ENCODE assay signal across 7 cellular contexts in genomic region chr9:41463924-41464323, GRCh38.
A peak's percentile ranks its signal among the peaks of the same experiment; 100 is the strongest.
DNase-seq lines count a peak whose midpoint lies in the region; ATAC-seq, FAIRE-seq and TF ChIP-seq lines count a peak whose summit lies in the region.
"Not testable (repeated sequence)": the region's sequence is repeated elsewhere in the genome, so short reads cannot be mapped to it uniquely, and the experiment has no call there.

No MANE protein-coding gene starts in this region.

- intact Hi-C loops in IMR-90 (cut with micrococcal nuclease); K562 (cut with micrococcal nuclease); HepG2 (cut with micrococcal nuclease; ENCODE audit: unreplicated experiment): not testable (repeated sequence)

- H3K4me1 ChIP-seq in A549; IMR-90 (ENCODE audit: control insufficient read depth, insufficient read depth, low read length); K562 (replicated peaks in 1 of 2; ENCODE audit: control insufficient read depth in 2 of 2, insufficient read depth in 2 of 2, low read length in 2 of 2); HepG2 (ENCODE audit: insufficient read depth, low read length): not testable (repeated sequence)

- H2AFZ ChIP-seq in IMR-90 (replicated peaks; ENCODE audit: low read length, poor library complexity); K562 (ENCODE audit: low read depth, low read length); HepG2 (ENCODE audit: low read length): not testable (repeated sequence)

- TF ChIP-seq EP300 in A549 (IDR thresholded peaks at IDR 0.05); K562 (IDR thresholded peaks at IDR 0.05; ENCODE audit: low read length); HepG2 (IDR thresholded peaks at IDR 0.05; ENCODE audit: low read depth in 2 of 2, low read length in 2 of 2); HepG2 (CRISPR knock-in tag; IDR thresholded peaks at IDR 0.05; ENCODE audit: borderline replicate concordance): not testable (repeated sequence)

- H2BK120ac ChIP-seq in IMR-90 (ENCODE audit: low read depth, low read length): not testable (repeated sequence)

- not testable (repeated sequence) for H3K79me2 ChIP-seq in K562 (ENCODE audit: control insufficient read depth, insufficient read depth, low read length); HepG2 (ENCODE audit: insufficient read depth, low read length)

- H2BK20ac ChIP-seq in IMR-90 (ENCODE audit: low read depth, low read length): not testable (repeated sequence)

- H3K27me3 ChIP-seq in IMR-90 (ENCODE audit: control insufficient read depth, insufficient read depth, low read length); K562 (ENCODE audit: control insufficient read depth in 2 of 2, insufficient read depth in 2 of 2, low read length in 2 of 2); HepG2 (ENCODE audit: control insufficient read depth in 1 of 2, insufficient read depth in 2 of 2, low read length in 2 of 2): not testable (repeated sequence)

- in situ Hi-C loops in IMR-90 (cut with MboI; ENCODE audit: low sequenced_read_pairs); K562 (cut with MboI); HepG2 (cut with HindIII; ENCODE audit: extremely low pct_ligation_motif_present, low pct_unique_long_range_greater_than_20kb): not testable (repeated sequence)

- not testable (repeated sequence) for H3K36me3 ChIP-seq in IMR-90 (ENCODE audit: control insufficient read depth, insufficient read depth, low read length); K562 (ENCODE audit: control insufficient read depth, insufficient read depth, low read length); HepG2 (replicated peaks in 1 of 2; ENCODE audit: control insufficient read depth in 1 of 2, insufficient read depth in 2 of 2, low read length in 2 of 2)

- not testable (repeated sequence) for H3K56ac ChIP-seq in IMR-90 (ENCODE audit: extremely low read depth, insufficient read depth, low read length)

- not testable (repeated sequence) for H3K23ac ChIP-seq in IMR-90 (ENCODE audit: low read depth, low read length)

- dilution Hi-C loops in IMR-90 (cut with HindIII; ENCODE audit: low sequenced_read_pairs, unreplicated experiment): not testable (repeated sequence)

- not testable (repeated sequence) for H2AK5ac ChIP-seq in IMR-90 (ENCODE audit: low read depth, low read length)

- TF ChIP-seq RAD21 in A549 (conservative IDR thresholded peaks at IDR 0.05 in 1 of 2, IDR thresholded peaks at IDR 0.05 in 1 of 2); IMR-90 (IDR thresholded peaks at IDR 0.05; ENCODE audit: low read length); K562 (CRISPR knock-in tag; conservative IDR thresholded peaks at IDR 0.05 in 1 of 2, IDR thresholded peaks at IDR 0.05 in 1 of 2); HepG2 (CRISPR knock-in tag; IDR thresholded peaks at IDR 0.05): not testable (repeated sequence)

- FAIRE-seq in A549 (lab: Jason Lieb, UNC); K562 (lab: Jason Lieb, UNC); HepG2 (lab: Jason Lieb, UNC): not testable (repeated sequence)

- not testable (repeated sequence) for H4K91ac ChIP-seq in IMR-90 (ENCODE audit: insufficient read depth, low read depth, low read length)

- DNase-seq in A549 (ENCODE audit: low read depth in 1 of 2, low spot score in 1 of 2); IMR-90; K562 (ENCODE audit: extremely low read depth in 1 of 4, low spot score in 3 of 4); HepG2 (ENCODE audit: low spot score): not testable (repeated sequence)
- DNase-seq in HT-29 (ENCODE audit: low spot score): peak; percentile 0
- peak; percentile 2 for DNase-seq in SK-N-DZ (ENCODE audit: low spot score)
- peak; percentile 11 for DNase-seq in dedifferentiated amniotic fluid mesenchymal stem cell (ENCODE audit: extremely low spot score)

- not testable (repeated sequence) for H3K14ac ChIP-seq in IMR-90 (replicated peaks; ENCODE audit: low read depth, low read length)

- CTCF ChIA-PET in A549 (lab: Yijun Ruan, JAX); IMR-90 (lab: Yijun Ruan, JAX); K562 (lab: Yijun Ruan, JAX; ENCODE audit: low intra/inter-chr PET ratio); HepG2 (lab: Yijun Ruan, JAX; ENCODE audit: low intra/inter-chr PET ratio, low total read pairs): not testable (repeated sequence)

- H2BK15ac ChIP-seq in IMR-90 (ENCODE audit: low read depth, low read length): not testable (repeated sequence)

- not testable (repeated sequence) for ATAC-seq in A549; IMR-90 (ENCODE audit: low read depth); K562; HepG2

- not testable (repeated sequence) for H2AK9ac ChIP-seq in IMR-90 (replicated peaks; ENCODE audit: low read depth, low read length, poor library complexity)

- H3K27ac ChIP-seq in A549; IMR-90 (ENCODE audit: insufficient read depth, low read length); K562 (ENCODE audit: extremely low read depth, low read depth, low read length); HepG2 (ENCODE audit: extremely low read length, insufficient read depth, low read length): not testable (repeated sequence)

- H3K4me3 ChIP-seq in A549; IMR-90 (ENCODE audit: insufficient read depth, low read depth, low read length); K562; HepG2 (replicated peaks in 1 of 3; ENCODE audit: insufficient read depth in 1 of 3, low read depth in 2 of 3, low read length in 3 of 3): not testable (repeated sequence)

- POLR2A ChIA-PET in A549 (lab: Yijun Ruan, JAX); IMR-90 (lab: Charles Lee; ENCODE audit: unreplicated experiment); K562 (lab: Yijun Ruan, JAX); HepG2 (lab: Yijun Ruan, JAX): not testable (repeated sequence)

- not testable (repeated sequence) for H4K8ac ChIP-seq in IMR-90 (ENCODE audit: low read depth in 2 of 2, low read length in 2 of 2)

- H3K9ac ChIP-seq in IMR-90 (ENCODE audit: low read depth, low read length); K562 (ENCODE audit: insufficient read depth in 1 of 2, low read depth in 2 of 2, low read length in 2 of 2); HepG2 (ENCODE audit: insufficient read depth, low read depth, low read length): not testable (repeated sequence)

- not testable (repeated sequence) for H4K5ac ChIP-seq in IMR-90 (ENCODE audit: low read depth, low read length)

- not testable (repeated sequence) for H4K20me1 ChIP-seq in IMR-90 (ENCODE audit: insufficient read depth, low read length); K562 (replicated peaks; ENCODE audit: control insufficient read depth, insufficient read depth, low read length); HepG2 (ENCODE audit: insufficient read depth, low read length)

- not testable (repeated sequence) for TF ChIP-seq POLR2A in A549 (IDR thresholded peaks at IDR 0.05; ENCODE audit: low read length); IMR-90 (IDR thresholded peaks at IDR 0.05; ENCODE audit: low read depth, low read length); K562 (conservative IDR thresholded peaks at IDR 0.05); HepG2 (IDR thresholded peaks at IDR 0.05; ENCODE audit: insufficient read depth in 1 of 2, low read depth in 2 of 2, low read length in 2 of 2)

- 89% methylated on average over 1 of the region's 1 CpG for whole genome bisulfite sequencing in A549 (ENCODE audit: missing lambda C conversion rate)
- no CpG with 5 or more reads among the region's 1 CpG for WGBS in IMR-90 (ENCODE audit: extremely low coverage in 2 of 2, insufficient read length in 1 of 2), 2 experiments
- 0% methylated on average over 1 of the region's 1 CpG for WGBS in K562 (ENCODE audit: insufficient coverage, low coverage, missing lambda C conversion rate)
- WGBS in HepG2 (ENCODE audit: low lambda C conversion rate): 25% methylated on average over 1 of the region's 1 CpG

- H3K79me1 ChIP-seq in IMR-90 (ENCODE audit: low read depth in 1 of 2, low read length in 2 of 2): not testable (repeated sequence)

- not testable (repeated sequence) for H3K9me1 ChIP-seq in IMR-90 (ENCODE audit: insufficient read depth, low read length); K562 (ENCODE audit: control insufficient read depth, insufficient read depth, low read length)

- not testable (repeated sequence) for BruUV-seq in IMR-90 (replicated peaks; lab: Mats Ljungman, UMichigan); K562 (replicated peaks; lab: Mats Ljungman, UMichigan); HepG2 (replicated peaks; lab: Mats Ljungman, UMichigan)

- H3K4ac ChIP-seq in IMR-90 (ENCODE audit: low read depth, low read length): not testable (repeated sequence)

- not testable (repeated sequence) for H3K4me2 ChIP-seq in A549; IMR-90 (ENCODE audit: low read depth, low read length); K562 (ENCODE audit: insufficient read depth, low read length); HepG2 (ENCODE audit: low read depth, low read length)

- not testable (repeated sequence) for H3K18ac ChIP-seq in IMR-90 (ENCODE audit: low read depth, low read length)

- not testable (repeated sequence) for TF ChIP-seq CTCF in A549 (IDR thresholded peaks at IDR 0.05); IMR-90 (conservative IDR thresholded peaks at IDR 0.05; ENCODE audit: low read depth, low read length); K562 (IDR thresholded peaks at IDR 0.05 in 2 of 3, conservative IDR thresholded peaks at IDR 0.05 in 1 of 3; ENCODE audit: insufficient read depth in 2 of 3, low read depth in 1 of 3, low read length in 3 of 3); HepG2 (CRISPR knock-in tag; IDR thresholded peaks at IDR 0.05)

- not testable (repeated sequence) for H3K9me3 ChIP-seq in A549; IMR-90 (ENCODE audit: control insufficient read depth, insufficient read depth, low read length); K562 (replicated peaks; ENCODE audit: control insufficient read depth, insufficient read depth, low read depth, low read length); HepG2 (ENCODE audit: low read length)

- H2BK5ac ChIP-seq in IMR-90 (ENCODE audit: low read depth, low read length, poor library complexity, severe bottlenecking): not testable (repeated sequence)
